In genomic region chr9:137670391-137671195, GRCh38 we compare ENCODE assay signal across 1 cellular context.
A peak's percentile ranks its signal among the peaks of the same experiment; 100 is the strongest.
TF ChIP-seq lines count a peak whose summit lies in the region.

No MANE protein-coding gene starts in this region.

TF ChIP-seq in HepG2, 621 proteins besides CTCF, POLR2A, EP300 and RAD21 (continued from another document and continues in another):
- 0 out of 2 replicates have a peak, but pooled peaks have one; percentile 27 for TF ChIP-seq NKX3-1 (CRISPR knock-in tag; IDR thresholded peaks at IDR 0.05)
- TF ChIP-seq TRIM22 (IDR thresholded peaks at IDR 0.05) = no peak
- no peak for TF ChIP-seq ZNF367 (CRISPR knock-in tag; IDR thresholded peaks at IDR 0.05; ENCODE audit: borderline replicate concordance)
- TF ChIP-seq ZNF660 (CRISPR knock-in tag; IDR thresholded peaks at IDR 0.05; ENCODE audit: borderline replicate concordance, low read depth) = no peak
- TF ChIP-seq ZNF691 (CRISPR knock-in tag; IDR thresholded peaks at IDR 0.05; ENCODE audit: borderline replicate concordance, low read depth) = peak; percentile 36; the same call in 1 of the 2 replicates
- TF ChIP-seq NBN (conservative IDR thresholded peaks at IDR 0.05) = no peak
- no peak for TF ChIP-seq ZNF33A (CRISPR knock-in tag; IDR thresholded peaks at IDR 0.05; ENCODE audit: borderline replicate concordance)
- TF ChIP-seq ZNF512B (CRISPR knock-in tag; IDR thresholded peaks at IDR 0.05; ENCODE audit: borderline replicate concordance) = no peak
- TF ChIP-seq NR2F1 (CRISPR knock-in tag; IDR thresholded peaks at IDR 0.05) = no peak
- TF ChIP-seq NCOA2 (CRISPR knock-in tag; IDR thresholded peaks at IDR 0.05) = peak; percentile 60
- TF ChIP-seq CBX1 (IDR thresholded peaks at IDR 0.05; ENCODE audit: low read depth) = no peak
- TF ChIP-seq POLR2G (IDR thresholded peaks at IDR 0.05; ENCODE audit: low read depth, low read length) = no peak
- TF ChIP-seq ZNF607 (CRISPR knock-in tag; IDR thresholded peaks at IDR 0.05; ENCODE audit: borderline replicate concordance) = peak; percentile 62; the same call in 1 of the 2 replicates
- TF ChIP-seq ZBTB10 (CRISPR knock-in tag; IDR thresholded peaks at IDR 0.05; ENCODE audit: borderline replicate concordance) = no peak
- TF ChIP-seq DDIT3 (CRISPR knock-in tag; IDR thresholded peaks at IDR 0.05) = no peak
- TF ChIP-seq ZNF780A (CRISPR knock-in tag; IDR thresholded peaks at IDR 0.05) = peak; percentile 84; the same call in 1 of the 2 replicates
- TF ChIP-seq ZBTB38 (CRISPR knock-in tag; IDR thresholded peaks at IDR 0.05) = peak; percentile 82
- TF ChIP-seq KLF16 (CRISPR knock-in tag; IDR thresholded peaks at IDR 0.05) = peak in 1 of 2 experiments; percentile 92; a peak in 2 of 4 replicates
- TF ChIP-seq ZNF576 (CRISPR knock-in tag; IDR thresholded peaks at IDR 0.05) = no peak
- peak; percentile 40; the same call in 1 of the 2 replicates for TF ChIP-seq POLR2AphosphoS5 (IDR thresholded peaks at IDR 0.05; ENCODE audit: low read depth, low read length)
- no peak for TF ChIP-seq ZNF24 (IDR thresholded peaks at IDR 0.05)
- TF ChIP-seq ZBTB3 (CRISPR knock-in tag; IDR thresholded peaks at IDR 0.05; ENCODE audit: borderline replicate concordance, low read depth) = 0 out of 2 replicates have a peak, but pooled peaks have one; percentile 35
- TF ChIP-seq RFXANK (CRISPR knock-in tag; IDR thresholded peaks at IDR 0.05) = no peak
- TF ChIP-seq AGO1 (IDR thresholded peaks at IDR 0.05; ENCODE audit: low read depth, low read length, poor library complexity, severe bottlenecking) = no peak
- peak; percentile 86 for TF ChIP-seq ZNF891 (CRISPR knock-in tag; IDR thresholded peaks at IDR 0.05)
- TF ChIP-seq FOSL2 (CRISPR knock-in tag; IDR thresholded peaks at IDR 0.05) = peak; percentile 70
- TF ChIP-seq SKIL (CRISPR knock-in tag; IDR thresholded peaks at IDR 0.05; ENCODE audit: borderline replicate concordance) = peak; percentile 40; the same call in 1 of the 2 replicates
- TF ChIP-seq GMEB1 (CRISPR knock-in tag; IDR thresholded peaks at IDR 0.05; ENCODE audit: borderline replicate concordance) = no peak; the same call in 1 of the 2 replicates
- no peak for TF ChIP-seq PRPF4 (IDR thresholded peaks at IDR 0.05; ENCODE audit: low read depth, low read length, poor library complexity, severe bottlenecking)
- no peak for TF ChIP-seq ZFP62 (CRISPR knock-in tag; IDR thresholded peaks at IDR 0.05)
- peak; percentile 77 for TF ChIP-seq ZBTB4 (CRISPR knock-in tag; IDR thresholded peaks at IDR 0.05; ENCODE audit: borderline replicate concordance)
- no peak for TF ChIP-seq ZNF460 (CRISPR knock-in tag; IDR thresholded peaks at IDR 0.05; ENCODE audit: borderline replicate concordance)
- TF ChIP-seq JDP2 (CRISPR knock-in tag; IDR thresholded peaks at IDR 0.05; ENCODE audit: borderline replicate concordance) = no peak
- no peak for TF ChIP-seq THAP8 (CRISPR knock-in tag; IDR thresholded peaks at IDR 0.05; ENCODE audit: borderline replicate concordance)
- TF ChIP-seq EZH2 (conservative IDR thresholded peaks at IDR 0.05; ENCODE audit: low read depth, low read length) = no peak
- TF ChIP-seq ZNF10 (CRISPR knock-in tag; IDR thresholded peaks at IDR 0.05; ENCODE audit: borderline replicate concordance, low read depth) = no peak
- no peak for TF ChIP-seq SMAD9 (CRISPR knock-in tag; IDR thresholded peaks at IDR 0.05)
- no peak for TF ChIP-seq ZNF674 (CRISPR knock-in tag; IDR thresholded peaks at IDR 0.05; ENCODE audit: low read depth)
- no peak for TF ChIP-seq HMGXB3 (CRISPR knock-in tag; IDR thresholded peaks at IDR 0.05; ENCODE audit: borderline replicate concordance)
